1 cellular context compared by ENCODE assay signal in genomic region chr6:150887978-150888563, GRCh38.
TF ChIP-seq lines count a peak whose summit lies in the region.

No MANE protein-coding gene starts in this region.

TF ChIP-seq in K562, 482 proteins besides CTCF, POLR2A, EP300 and RAD21 (continued from another document):
- TF ChIP-seq ZNF280B (CRISPR knock-in tag; IDR thresholded peaks at IDR 0.05) = no peak
- no peak for TF ChIP-seq ZNF384 (IDR thresholded peaks at IDR 0.05; ENCODE audit: low read depth, low read length)
- TF ChIP-seq CGGBP1 (CRISPR knock-in tag; IDR thresholded peaks at IDR 0.05) = no peak
- no peak for TF ChIP-seq STAT6 (CRISPR knock-in tag; IDR thresholded peaks at IDR 0.05)
- no peak for TF ChIP-seq HINFP (tag; conservative IDR thresholded peaks at IDR 0.05; ENCODE audit: low read depth)
- TF ChIP-seq, protein P1, sequence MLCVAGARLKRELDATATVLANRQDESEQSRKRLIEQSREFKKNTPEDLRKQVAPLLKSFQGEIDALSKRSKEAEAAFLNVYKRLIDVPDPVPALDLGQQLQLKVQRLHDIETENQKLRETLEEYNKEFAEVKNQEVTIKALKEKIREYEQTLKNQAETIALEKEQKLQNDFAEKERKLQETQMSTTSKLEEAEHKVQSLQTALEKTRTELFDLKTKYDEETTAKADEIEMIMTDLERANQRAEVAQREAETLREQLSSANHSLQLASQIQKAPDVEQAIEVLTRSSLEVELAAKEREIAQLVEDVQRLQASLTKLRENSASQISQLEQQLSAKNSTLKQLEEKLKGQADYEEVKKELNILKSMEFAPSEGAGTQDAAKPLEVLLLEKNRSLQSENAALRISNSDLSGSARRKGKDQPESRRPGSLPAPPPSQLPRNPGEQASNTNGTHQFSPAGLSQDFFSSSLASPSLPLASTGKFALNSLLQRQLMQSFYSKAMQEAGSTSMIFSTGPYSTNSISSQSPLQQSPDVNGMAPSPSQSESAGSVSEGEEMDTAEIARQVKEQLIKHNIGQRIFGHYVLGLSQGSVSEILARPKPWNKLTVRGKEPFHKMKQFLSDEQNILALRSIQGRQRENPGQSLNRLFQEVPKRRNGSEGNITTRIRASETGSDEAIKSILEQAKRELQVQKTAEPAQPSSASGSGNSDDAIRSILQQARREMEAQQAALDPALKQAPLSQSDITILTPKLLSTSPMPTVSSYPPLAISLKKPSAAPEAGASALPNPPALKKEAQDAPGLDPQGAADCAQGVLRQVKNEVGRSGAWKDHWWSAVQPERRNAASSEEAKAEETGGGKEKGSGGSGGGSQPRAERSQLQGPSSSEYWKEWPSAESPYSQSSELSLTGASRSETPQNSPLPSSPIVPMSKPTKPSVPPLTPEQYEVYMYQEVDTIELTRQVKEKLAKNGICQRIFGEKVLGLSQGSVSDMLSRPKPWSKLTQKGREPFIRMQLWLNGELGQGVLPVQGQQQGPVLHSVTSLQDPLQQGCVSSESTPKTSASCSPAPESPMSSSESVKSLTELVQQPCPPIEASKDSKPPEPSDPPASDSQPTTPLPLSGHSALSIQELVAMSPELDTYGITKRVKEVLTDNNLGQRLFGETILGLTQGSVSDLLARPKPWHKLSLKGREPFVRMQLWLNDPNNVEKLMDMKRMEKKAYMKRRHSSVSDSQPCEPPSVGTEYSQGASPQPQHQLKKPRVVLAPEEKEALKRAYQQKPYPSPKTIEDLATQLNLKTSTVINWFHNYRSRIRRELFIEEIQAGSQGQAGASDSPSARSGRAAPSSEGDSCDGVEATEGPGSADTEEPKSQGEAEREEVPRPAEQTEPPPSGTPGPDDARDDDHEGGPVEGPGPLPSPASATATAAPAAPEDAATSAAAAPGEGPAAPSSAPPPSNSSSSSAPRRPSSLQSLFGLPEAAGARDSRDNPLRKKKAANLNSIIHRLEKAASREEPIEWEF (CRISPR knock-in tag; IDR thresholded peaks at IDR 0.05) = no peak
- TF ChIP-seq PURB (CRISPR knock-in tag; IDR thresholded peaks at IDR 0.05; ENCODE audit: low read depth) = no peak
- TF ChIP-seq THRAP3 (IDR thresholded peaks at IDR 0.05; ENCODE audit: borderline replicate concordance) = no peak
- no peak for TF ChIP-seq GATAD2B (IDR thresholded peaks at IDR 0.05; ENCODE audit: borderline replicate concordance)
- no peak for TF ChIP-seq MCM7 (IDR thresholded peaks at IDR 0.05)
